8 cellular contexts compared by ENCODE assay signal in genomic region chr22:18024276-18024939, GRCh38. TPM values are rescaled to one million over a fixed set of nuclear protein-coding genes. Genes with fewer than 3 reads are reported as not detected.
DNase-seq lines count a peak whose midpoint lies in the region; ATAC-seq and TF ChIP-seq lines count a peak whose summit lies in the region.

TSS of gene MICAL3 (minus strand) at chr22:18024561. CDS start at chr22:17906812, 117,749 bp downstream.

- H3K27me3 Mint-ChIP-seq in natural killer cell (ENCODE audit: low read depth in 2 of 2) = peaks cover 46 to 54% of the 10 kb centered on the region in 2 donors

- ATAC-seq in HG03469 (IDR thresholded peaks at IDR 0.05; ENCODE audit: unreplicated experiment) (peak; percentile 48), natural killer cell (peak; percentile 84 to 97 (median 95))

- H3K4me3 Mint-ChIP-seq in natural killer cell = peak within 1 kb of the TSS; percentile 82

- H3K4me1 ChIP-seq in stomach smooth muscle (ENCODE audit: control insufficient read depth, insufficient read depth, low read length) = peaks cover 34% of the 10 kb centered on the region

- intact Hi-C loops in natural killer cell (cut with micrococcal nuclease) = loop anchor here (2.0 kb wide), 1 partner anchor 194 kb away; no protein-coding TSS in a partner anchor

- peaks cover 15 to 16% of the 10 kb centered on the region in 2 donors for H3K4me1 Mint-ChIP-seq in natural killer cell

- H3K36me3 Mint-ChIP-seq in natural killer cell = no peaks in the 10 kb centered on the region

- H3K9ac ChIP-seq in stomach smooth muscle (ENCODE audit: low read length in 2 of 2) = peak within 1 kb of the TSS; percentile 92 to 93

- H3K27me3 ChIP-seq in stomach smooth muscle (ENCODE audit: control insufficient read depth in 1 of 2, insufficient read depth in 2 of 2, low read length in 2 of 2) = no peaks in the 10 kb centered on the region

- H3K27ac Mint-ChIP-seq in natural killer cell = no peak within 1 kb of the TSS

- H3K36me3 ChIP-seq in stomach smooth muscle (ENCODE audit: control insufficient read depth in 2 of 2, insufficient read depth in 2 of 2, low read length in 2 of 2) = no peaks in the 10 kb centered on the region

- no peaks in the 10 kb centered on the region for H3K9me3 Mint-ChIP-seq in natural killer cell

- peak within 1 kb of the TSS; percentile 68 for H3K4me3 ChIP-seq in fibroblast of the aortic adventitia (ENCODE audit: low read depth, low read length)
- peak within 1 kb of the TSS; percentile 92 to 98 for H3K4me3 ChIP-seq in stomach smooth muscle (ENCODE audit: low read length in 2 of 2)

- peak within 1 kb of the TSS; percentile 90 for H3K27ac ChIP-seq in stomach smooth muscle (ENCODE audit: low read length)

- TF ChIP-seq CTCF in fibroblast of the aortic adventitia (IDR thresholded peaks at IDR 0.05; ENCODE audit: insufficient read depth, low read length) (peak; percentile 61), natural killer cell (IDR thresholded peaks at IDR 0.05) (peak; percentile 34)

- DNase-seq in DMS53 (lab: John Stamatoyannopoulos, UW) (peak; percentile 78), RPMI7951 (ENCODE audit: low read depth) (peak; percentile 66), activated gamma-delta T cell treated with Interleukin-2 at 50 U/mL for 16 hours (peak; percentile 46), fibroblast of the aortic adventitia (ENCODE audit: low read depth) (peak; percentile 58), natural killer cell (peak; percentile 48), GOT3 (lab: John Stamatoyannopoulos, UW) (no peak)

- no peaks in the 10 kb centered on the region for H3K9me3 ChIP-seq in stomach smooth muscle (ENCODE audit: control insufficient read depth in 2 of 2, low read length in 2 of 2)

RNA-seq across cellular contexts. Expression of gene MICAL3, which starts in this region (rescaled TPM):
- 16.0 and 17.0 TPM in 2 replicates for total RNA-seq in RPMI7951 (2014; rRNA removed; shearing (Covaris generic))
- total RNA-seq in fibroblast of the aortic adventitia (ENCODE audit: low replicate concordance) (18.8 and 20.5 TPM in 2 replicates), natural killer cell (10 to 100 TPM; 17.1 to 36.3 (median 34.3) TPM)
